Comparison of ENCODE assay signal across 8 cellular contexts in genomic region chr7:149625339-149625946, GRCh38.
DNase-seq lines count a peak whose midpoint lies in the region; ATAC-seq and TF ChIP-seq lines count a peak whose summit lies in the region.

No MANE protein-coding gene starts in this region.

- CTCF ChIA-PET in activated CD4-positive, alpha-beta T cell treated with anti-CD3 and anti-CD28 coated beads, Interleukin-2, amount 10 ng/mL, durations not matched to agents 7 days and 5 days (lab: Charles Lee): interaction anchor here (0.7 to 2.7 kb wide), 24 partner anchors 9 to 430 kb away, joined by 3 to 14 read pairs (median 4); partner anchors contain the start of genes ZNF282, ZNF777 and ZNF783

- H3K9ac ChIP-seq in duodenal mucosa (ENCODE audit: low read depth in 1 of 2, low read length in 2 of 2): peak overlapping the region; percentile 81 to 82

- H3K4me1 ChIP-seq in ACC112 (ENCODE audit: control insufficient read depth, insufficient read depth, low read length, unreplicated experiment) (peaks cover 11% of the 10 kb centered on the region), duodenal mucosa (ENCODE audit: control insufficient read depth in 1 of 2, insufficient read depth in 2 of 2, low read length in 2 of 2) (peaks cover 17 to 27% of the 10 kb centered on the region in 2 donors), lung (ENCODE audit: control insufficient read depth in 2 of 2, insufficient read depth in 2 of 2, low read length in 2 of 2) (peaks cover 5 to 7% of the 10 kb centered on the region in 2 donors)

- 29 to 31% methylated on average over 17 of the region's 17 CpGs for WGBS in lung, 2 donors

- H3K4me1 Mint-ChIP-seq in activated CD4-positive, alpha-beta T cell treated with anti-CD3 and anti-CD28 coated beads, Interleukin-2, amount 10 ng/mL, durations not matched to agents 7 days and 5 days: peaks cover 37% of the 10 kb centered on the region

- H2AFZ ChIP-seq in ACC112 (ENCODE audit: low read length, unreplicated experiment): peak overlapping the region; percentile 100

- H3K9me3 ChIP-seq in duodenal mucosa (ENCODE audit: control insufficient read depth in 1 of 2, low read length in 2 of 2) (no peaks in the 10 kb centered on the region), lung (ENCODE audit: control insufficient read depth in 2 of 2, insufficient read depth in 1 of 2, low read length in 1 of 2) (no peaks in the 10 kb centered on the region)

- POLR2A ChIA-PET in activated CD4-positive, alpha-beta T cell treated with anti-CD3 and anti-CD28 coated beads, Interleukin-2, amount 10 ng/mL, durations not matched to agents 7 days and 5 days (lab: Charles Lee): interaction anchor here (0.6 to 1.0 kb wide), 2 partner anchors 110 to 364 kb away, joined by 3 read pairs; partner anchors contain the start of gene ZNF783

- DNase-seq in NCI-H1092 (lab: John Stamatoyannopoulos, UW) (peak; percentile 48), lung (ENCODE audit: low spot score) (peak; percentile 70), NCI-H1105 treated with DMSO at 0.1 percent for 48 hours (lab: John Stamatoyannopoulos, UW) (no peak)
- DNase-seq in activated CD4-positive, alpha-beta T cell treated with anti-CD3 and anti-CD28 coated beads, Interleukin-2, amount 10 ng/mL, durations not matched to agents 7 days and 5 days: peak; percentile 60
- peak; percentile 41 to 55 for DNase-seq in stimulated activated CD4-positive, alpha-beta T cell treated with anti-CD3 and anti-CD28 coated beads, Interleukin-4, amount 100 ng/mL, for 4 hours

- ATAC-seq in GM18502 (IDR thresholded peaks at IDR 0.05; ENCODE audit: poor library complexity, unreplicated experiment) (peak; percentile 29), lung (ENCODE audit: insufficient read depth, low FRiP score) (no peak)

- H3K9me3 Mint-ChIP-seq in activated CD4-positive, alpha-beta T cell treated with anti-CD3 and anti-CD28 coated beads, Interleukin-2, amount 10 ng/mL, durations not matched to agents 7 days and 5 days: no peaks in the 10 kb centered on the region

- H3K27ac ChIP-seq in ACC112 (ENCODE audit: low read depth, low read length): 0 out of 2 replicates have a peak overlapping the region, but pooled peaks have one; percentile 18
- no peak overlapping the region for H3K27ac ChIP-seq in duodenal mucosa (ENCODE audit: low read depth, low read length)
- peak overlapping the region in 1 of 2 donors; percentile 28 for H3K27ac ChIP-seq in lung (ENCODE audit: low read depth in 1 of 2, low read length in 1 of 2)

- peaks cover 34% of the 10 kb centered on the region for H3K79me2 ChIP-seq in ACC112 (ENCODE audit: control insufficient read depth, insufficient read depth, low read length, unreplicated experiment)

- H3K4me3 ChIP-seq in ACC112 (ENCODE audit: low read depth, low read length) (peak overlapping the region; percentile 85), duodenal mucosa (ENCODE audit: low read depth in 1 of 2, low read length in 2 of 2) (peak overlapping the region; percentile 88 to 90), lung (no peak overlapping the region)

- H3K4me3 Mint-ChIP-seq in activated CD4-positive, alpha-beta T cell treated with anti-CD3 and anti-CD28 coated beads, Interleukin-2, amount 10 ng/mL, durations not matched to agents 7 days and 5 days: peak overlapping the region; percentile 90

- TF ChIP-seq CTCF in lung (IDR thresholded peaks at IDR 0.05; ENCODE audit: control extremely low read depth, extremely low read depth): peak; percentile 36

- H3K27me3 ChIP-seq in ACC112 (ENCODE audit: insufficient read depth, low read length) (peaks cover 37% of the 10 kb centered on the region), duodenal mucosa (ENCODE audit: control insufficient read depth in 1 of 2, insufficient read depth in 2 of 2, low read length in 2 of 2) (peaks cover 0 to 3% of the 10 kb centered on the region in 2 donors), lung (ENCODE audit: control insufficient read depth, insufficient read depth) (no peaks in the 10 kb centered on the region)

- peaks cover 3% of the 10 kb centered on the region; the same call in 1 of the 2 replicates for H3K36me3 ChIP-seq in ACC112 (ENCODE audit: insufficient read depth, low read length)
- H3K36me3 ChIP-seq in duodenal mucosa (ENCODE audit: control insufficient read depth in 1 of 2, insufficient read depth in 2 of 2, low read length in 2 of 2): peaks cover 4 to 8% of the 10 kb centered on the region in 2 donors
- H3K36me3 ChIP-seq in lung (ENCODE audit: control insufficient read depth in 2 of 2, insufficient read depth in 2 of 2, low read length in 2 of 2): peaks cover 4 to 7% of the 10 kb centered on the region in 2 donors

- H3K27me3 Mint-ChIP-seq in activated CD4-positive, alpha-beta T cell treated with anti-CD3 and anti-CD28 coated beads, Interleukin-2, amount 10 ng/mL, durations not matched to agents 7 days and 5 days: peaks cover 13% of the 10 kb centered on the region

- H3K36me3 Mint-ChIP-seq in activated CD4-positive, alpha-beta T cell treated with anti-CD3 and anti-CD28 coated beads, Interleukin-2, amount 10 ng/mL, durations not matched to agents 7 days and 5 days (ENCODE audit: low read depth): peaks cover 20% of the 10 kb centered on the region

- H3K27ac Mint-ChIP-seq in activated CD4-positive, alpha-beta T cell treated with anti-CD3 and anti-CD28 coated beads, Interleukin-2, amount 10 ng/mL, durations not matched to agents 7 days and 5 days: peak overlapping the region; percentile 31
